21 cellular contexts compared by ENCODE assay signal in genomic region chr2:207805566-207806226, GRCh38. TPM values are rescaled to one million over a fixed set of nuclear protein-coding genes. Genes with fewer than 3 reads are reported as not detected.
A peak's percentile ranks its signal among the peaks of the same experiment; 100 is the strongest.
DNase-seq lines count a peak whose midpoint lies in the region; ATAC-seq, FAIRE-seq and TF ChIP-seq lines count a peak whose summit lies in the region.
"Had no signal": no experiment of that assay in that cellular context is flagged by ENCODE, and none has a peak within 500 bp of the region (broad histone marks: within the 10 kb centered on the region; RNA-seq: fewer than 3 reads in every experiment).

No MANE protein-coding gene starts in this region.

- H3K27me3 ChIP-seq in astrocyte (ENCODE audit: insufficient read depth, low read length) = no peaks in the 10 kb centered on the region

- H3K9me3 ChIP-seq in A549 (no peaks in the 10 kb centered on the region), astrocyte (ENCODE audit: insufficient read depth, low read depth, low read length) (no peaks in the 10 kb centered on the region)

- H3K27me3 Mint-ChIP-seq in astrocyte (ENCODE audit: low read depth, unreplicated experiment) = no peaks in the 10 kb centered on the region
- H3K27me3 Mint-ChIP-seq in activated CD8-positive, alpha-beta T cell treated with anti-CD3 and anti-CD28 coated beads, Interleukin-2, amount 10 ng/mL, durations not matched to agents 7 days and 5 days (ENCODE audit: low read depth) = peaks cover 4% of the 10 kb centered on the region
- H3K27me3 Mint-ChIP-seq: CD4-positive, alpha-beta T cell had no signal

- H3K4me2 ChIP-seq in A549 (peak overlapping the region; percentile 39), astrocyte (ENCODE audit: low read length) (no peak overlapping the region)

- no peaks in the 10 kb centered on the region for H4K20me1 ChIP-seq in astrocyte (ENCODE audit: insufficient read depth, low read length)

- peaks cover 25% of the 10 kb centered on the region for H3K4me1 Mint-ChIP-seq in astrocyte (ENCODE audit: low read depth, unreplicated experiment)
- peaks cover 11% of the 10 kb centered on the region for H3K4me1 Mint-ChIP-seq in activated CD8-positive, alpha-beta T cell treated with anti-CD3 and anti-CD28 coated beads, Interleukin-2, amount 10 ng/mL, durations not matched to agents 7 days and 5 days (ENCODE audit: low read depth)

- H2AFZ ChIP-seq in astrocyte (ENCODE audit: low read depth, low read length) = no peak overlapping the region

- DNase-seq in A549 (ENCODE audit: low read depth in 1 of 2, low spot score in 1 of 2) (no peak), HT-29 (ENCODE audit: low spot score) (peak; percentile 52), astrocyte (ENCODE audit: low read depth) (no peak), left lobe of liver (ENCODE audit: low spot score) (no peak), NCI-H82 treated with DMSO at 0.1 percent for 48 hours (lab: John Stamatoyannopoulos, UW; ENCODE audit: unreplicated experiment) (no peak), NCI-H524 treated with DMSO at 0.1 percent for 48 hours (lab: John Stamatoyannopoulos, UW) (no peak), AG08396 (ENCODE audit: low spot score) (no peak)
- no peak for DNase-seq in activated CD8-positive, alpha-beta T cell treated with anti-CD3 and anti-CD28 coated beads, Interleukin-2, amount 10 ng/mL, durations not matched to agents 7 days and 5 days
- DNase-seq: activated CD4-positive, alpha-beta T cell treated with anti-CD3 and anti-CD28 coated beads, Interleukin-2, amount 50 U/mL, for 4 hours; activated T-cell treated with anti-CD3 and anti-CD28 coated beads, Interleukin-2, amount 50 U/mL, for 48 hours; CD4-positive, alpha-beta T cell; effector CD4-positive, alpha-beta T cell; foreskin melanocyte; KBM-7; NCI-H1436 treated with DMSO at 0.1 percent for 48 hours; NCI-H345; nucleus accumbens; stimulated activated CD4-positive, alpha-beta T cell treated with anti-CD3 and anti-CD28 coated beads, Interleukin-4, amount 100 ng/mL, for 1 hour had no signal

- WGBS in A549 (ENCODE audit: missing lambda C conversion rate) = 48% methylated on average over 5 of the region's 5 CpGs

- H3K27ac ChIP-seq in A549 (peak overlapping the region; percentile 74 to 85), astrocyte (ENCODE audit: low read depth, low read length) (no peak overlapping the region)

- no peaks in the 10 kb centered on the region for H3K79me2 ChIP-seq in astrocyte (ENCODE audit: insufficient read depth, low read length)

- H3K4me3 ChIP-seq in A549 (no peak overlapping the region), astrocyte (ENCODE audit: insufficient read depth, low read depth, low read length) (no peak overlapping the region)

- H3K27ac Mint-ChIP-seq in astrocyte (ENCODE audit: unreplicated experiment) = peak overlapping the region; percentile 47
- no peak overlapping the region for H3K27ac Mint-ChIP-seq in activated CD8-positive, alpha-beta T cell treated with anti-CD3 and anti-CD28 coated beads, Interleukin-2, amount 10 ng/mL, durations not matched to agents 7 days and 5 days
- H3K27ac Mint-ChIP-seq: CD4-positive, alpha-beta T cell had no signal

- H3K9ac ChIP-seq in astrocyte (ENCODE audit: low read length) = no peak overlapping the region

- no peak overlapping the region for H3K4me3 Mint-ChIP-seq in astrocyte (ENCODE audit: unreplicated experiment)
- H3K4me3 Mint-ChIP-seq in activated CD8-positive, alpha-beta T cell treated with anti-CD3 and anti-CD28 coated beads, Interleukin-2, amount 10 ng/mL, durations not matched to agents 7 days and 5 days = no peak overlapping the region
- H3K4me3 Mint-ChIP-seq: CD4-positive, alpha-beta T cell had no signal

- ATAC-seq in A549 (peak in 1 of 2 experiments; percentile 61; a peak in 3 of 6 replicates), left lobe of liver (peak; percentile 37)
- ATAC-seq in activated CD8-positive, alpha-beta T cell treated with anti-CD3 and anti-CD28 coated beads, Interleukin-2, amount 10 ng/mL, durations not matched to agents 7 days and 5 days = no peak
- ATAC-seq: sciatic nerve had no signal

- H3K36me3 ChIP-seq in astrocyte (ENCODE audit: insufficient read depth, low read length) = no peaks in the 10 kb centered on the region

- no peak for TF ChIP-seq EP300 in A549 (IDR thresholded peaks at IDR 0.05)

- peaks cover 40% of the 10 kb centered on the region for H3K4me1 ChIP-seq in A549
- H3K4me1 ChIP-seq in astrocyte (ENCODE audit: insufficient read depth, low read length) = peaks cover 6% of the 10 kb centered on the region

- POLR2A ChIA-PET in A549 (lab: Yijun Ruan, JAX) = interaction anchor here (1.4 kb wide), 1 partner anchor 36 kb away, joined by 3 read pairs; the partner anchor contains the start of gene FZD5
- POLR2A ChIA-PET in activated CD8-positive, alpha-beta T cell treated with anti-CD3 and anti-CD28 coated beads, Interleukin-2, amount 10 ng/mL, durations not matched to agents 7 days and 5 days (lab: Charles Lee) = no interaction called here

- TF ChIP-seq POLR2A in A549 (IDR thresholded peaks at IDR 0.05; ENCODE audit: low read length) = no peak

- FAIRE-seq in A549 (lab: Jason Lieb, UNC) = no peak
- FAIRE-seq in astrocyte (lab: Jason Lieb, UNC) = no peak
- FAIRE-seq: A204.1, GM12891 had no signal

- H3K9me3 Mint-ChIP-seq in astrocyte (ENCODE audit: unreplicated experiment) = no peaks in the 10 kb centered on the region
- H3K9me3 Mint-ChIP-seq in activated CD8-positive, alpha-beta T cell treated with anti-CD3 and anti-CD28 coated beads, Interleukin-2, amount 10 ng/mL, durations not matched to agents 7 days and 5 days (ENCODE audit: insufficient read depth) = no peaks in the 10 kb centered on the region
- H3K9me3 Mint-ChIP-seq: CD4-positive, alpha-beta T cell had no signal

- TF ChIP-seq CTCF in A549 (IDR thresholded peaks at IDR 0.05) (no peak), astrocyte (IDR thresholded peaks at IDR 0.05; ENCODE audit: insufficient read depth, low read depth, low read length) (no peak)

- CTCF ChIA-PET in A549 (lab: Yijun Ruan, JAX) = interaction anchor here (0.6 to 1.2 kb wide), 8 partner anchors 9 to 266 kb away, joined by 3 read pairs; no protein-coding TSS in a partner anchor
- CTCF ChIA-PET in activated CD8-positive, alpha-beta T cell treated with anti-CD3 and anti-CD28 coated beads, Interleukin-2, amount 10 ng/mL, durations not matched to agents 7 days and 5 days (lab: Charles Lee) = no interaction called here

- no peaks in the 10 kb centered on the region for H3K36me3 Mint-ChIP-seq in astrocyte (ENCODE audit: low read depth, unreplicated experiment)
- H3K36me3 Mint-ChIP-seq in activated CD8-positive, alpha-beta T cell treated with anti-CD3 and anti-CD28 coated beads, Interleukin-2, amount 10 ng/mL, durations not matched to agents 7 days and 5 days (ENCODE audit: low read depth) = no peaks in the 10 kb centered on the region

- TF ChIP-seq RAD21 in A549 (conservative IDR thresholded peaks at IDR 0.05 in 1 of 2, IDR thresholded peaks at IDR 0.05 in 1 of 2) = no peak

TF ChIP-seq in A549, 52 proteins besides CTCF, POLR2A, EP300 and RAD21:
- TF ChIP-seq JUNB (IDR thresholded peaks at IDR 0.05) = peak; percentile 35; the same call in 1 of the 2 replicates
- TF ChIP-seq HOXA7 (CRISPR knock-in tag; IDR thresholded peaks at IDR 0.05) = no peak
- TF ChIP-seq FOSL2 (IDR thresholded peaks at IDR 0.05) = 0 out of 2 replicates have a peak, but pooled peaks have one; percentile 30
- TF ChIP-seq FOSL2 (CRISPR knock-in tag; IDR thresholded peaks at IDR 0.05) = peak; percentile 52; the same call in 1 of the 2 replicates

RNA-seq across cellular contexts. Expression of gene FZD5, which starts 36.0 kb away (rescaled TPM):
- 6.7 and 7.5 TPM in 2 replicates for polyA plus RNA-seq in A549 (2011; rRNA removed)
- polyA plus RNA-seq in A549 (2012; cell fraction: cytosol; rRNA removed) = 2.5 and 4.2 TPM in 2 replicates
- 3.3 and 4.4 TPM in 2 replicates for polyA plus RNA-seq in A549 (2012; cell fraction: nucleus; rRNA removed)
- polyA plus RNA-seq in A549 (2017; fragmentation: RNase III; extraction: RNeasy Plus Mini Kit Qiagen cat#74134 plus additional on column Dnase treatment) = 3.9 to 4.9 TPM (median 4.9 TPM) in 3 replicates
- 8.3 and 8.9 TPM in 2 replicates for polyA minus RNA-seq in A549 (2011; rRNA and poly(A)+ RNA removed)
- 24.0 and 29.2 TPM in 2 replicates for total RNA-seq in HT-29 (2014; rRNA removed; shearing (Covaris generic))
- 3.2 and 3.7 TPM in 2 replicates for total RNA-seq in astrocyte
- 32.9 TPM for total RNA-seq in left lobe of liver
- under 1 TPM; 0.34 to 0.50 TPM for total RNA-seq in activated CD8-positive, alpha-beta T cell treated with anti-CD3 and anti-CD28 coated beads, Interleukin-2, amount 10 ng/mL, durations not matched to agents 7 days and 5 days
